Comparison of ENCODE assay signal across 11 cellular contexts in the genomic region with DNA sequence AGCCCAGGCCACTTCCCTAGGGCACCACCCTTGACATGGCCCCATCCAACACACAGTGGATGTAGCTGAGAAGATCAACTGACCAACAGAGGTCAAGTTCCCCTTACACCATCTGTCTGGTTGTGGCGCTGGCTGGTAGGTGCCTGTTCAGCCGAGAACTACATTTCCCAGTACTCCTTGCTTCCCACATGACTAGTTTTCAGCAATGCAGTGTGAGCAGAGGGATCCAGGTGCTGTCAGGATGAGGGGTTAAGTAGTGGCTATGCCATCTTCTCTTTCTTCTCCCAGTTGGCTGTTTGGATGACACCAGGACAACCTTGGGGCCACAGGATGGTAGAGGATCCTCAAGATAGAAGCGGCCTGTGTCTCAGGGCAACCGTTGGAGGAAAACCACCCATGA. TPM values are rescaled to one million over a fixed set of nuclear protein-coding genes. Genes with fewer than 3 reads are reported as not detected.
DNase-seq lines count a peak whose midpoint lies in the region; ATAC-seq, FAIRE-seq and TF ChIP-seq lines count a peak whose summit lies in the region.
"Had no signal": no experiment of that assay in that cellular context is flagged by ENCODE, and none has a peak within 500 bp of the region (broad histone marks: within the 10 kb centered on the region; RNA-seq: fewer than 3 reads in every experiment).

No MANE protein-coding gene starts in this region.

- no peak overlapping the region for H3K27ac Mint-ChIP-seq in effector memory CD8-positive, alpha-beta T cell

- no peak for TF ChIP-seq CTCF in BE2C (IDR thresholded peaks at IDR 0.05; ENCODE audit: low read depth, low read length)
- TF ChIP-seq CTCF in HepG2 (CRISPR knock-in tag; IDR thresholded peaks at IDR 0.05), result no peak
- TF ChIP-seq CTCF in foreskin fibroblast (IDR thresholded peaks at IDR 0.05; ENCODE audit: low read depth, low read length), result no peak

- FAIRE-seq in HepG2 (lab: Jason Lieb, UNC), result peak; percentile 23
- FAIRE-seq: endometrium, GM19239 had no signal

- H3K9ac ChIP-seq in HepG2 (ENCODE audit: insufficient read depth, low read depth, low read length), result no peak overlapping the region

- no peak for TF ChIP-seq RAD21 in HepG2 (CRISPR knock-in tag; IDR thresholded peaks at IDR 0.05)

- H3K27me3 ChIP-seq in BE2C (no peaks in the 10 kb centered on the region), H7 (ENCODE audit: control insufficient read depth, insufficient read depth, low read length) (no peaks in the 10 kb centered on the region; the same call in 1 of the 2 replicates), HepG2 (ENCODE audit: control insufficient read depth in 1 of 2, insufficient read depth in 2 of 2, low read length in 2 of 2) (peaks cover 0 to 3% of the 10 kb centered on the region in 2 experiments; a peak in 1 of 5 replicates)

- POLR2A ChIA-PET in HepG2 (lab: Yijun Ruan, JAX), result no interaction called here

- TF ChIP-seq POLR2A in HepG2 (IDR thresholded peaks at IDR 0.05; ENCODE audit: insufficient read depth in 1 of 2, low read depth in 2 of 2, low read length in 2 of 2), result no peak

- intact Hi-C loops in HepG2 (cut with micrococcal nuclease; ENCODE audit: unreplicated experiment), result no loop called here

- BruUV-seq in HepG2 (replicated peaks; lab: Mats Ljungman, UMichigan), result no TSS peak

- TF ChIP-seq EP300 in HepG2 (IDR thresholded peaks at IDR 0.05; ENCODE audit: low read depth in 2 of 2, low read length in 2 of 2) (no peak), HepG2 (CRISPR knock-in tag; IDR thresholded peaks at IDR 0.05; ENCODE audit: borderline replicate concordance) (no peak)

- no peaks in the 10 kb centered on the region for H3K9me3 Mint-ChIP-seq in effector memory CD8-positive, alpha-beta T cell

- ATAC-seq in HepG2 (peak; percentile 89), GM21381 (IDR thresholded peaks at IDR 0.05; ENCODE audit: unreplicated experiment) (no peak)
- ATAC-seq in effector memory CD8-positive, alpha-beta T cell (replicated peaks), result no peak

- H3K4me1 ChIP-seq in BE2C (no peaks in the 10 kb centered on the region), HepG2 (ENCODE audit: insufficient read depth, low read length) (no peaks in the 10 kb centered on the region)

- H3K27me3 Mint-ChIP-seq in effector memory CD8-positive, alpha-beta T cell, result peaks cover 46 to 77% of the 10 kb centered on the region in 2 donors

- no peaks in the 10 kb centered on the region for H3K79me2 ChIP-seq in HepG2 (ENCODE audit: insufficient read depth, low read length)

- in situ Hi-C loops in HepG2 (cut with HindIII; ENCODE audit: extremely low pct_ligation_motif_present, low pct_unique_long_range_greater_than_20kb), result no loop called here

- WGBS in HepG2 (ENCODE audit: low lambda C conversion rate), result 47% methylated on average over 4 of the region's 4 CpGs

- no peaks in the 10 kb centered on the region for H3K4me1 Mint-ChIP-seq in effector memory CD8-positive, alpha-beta T cell (ENCODE audit: low read depth in 2 of 2)

- no peak overlapping the region for H3K4me3 Mint-ChIP-seq in effector memory CD8-positive, alpha-beta T cell

- DNase-seq in BE2C, result peak; percentile 26
- peak; percentile 78 for DNase-seq in H7
- peak; percentile 49 for DNase-seq in SHP77 treated with DMSO at 0.1 percent for 48 hours (lab: John Stamatoyannopoulos, UW)
- peak; percentile 6 for DNase-seq in HepG2 (ENCODE audit: low spot score)
- DNase-seq in foreskin fibroblast, result no peak
- DNase-seq in NK-92 treated with Interleukin-12 subunit alpha and Interleukin-12 subunit beta, amount 100 ng/mL, for 24 hours (lab: John Stamatoyannopoulos, UW), result no peak
- DNase-seq in effector memory CD8-positive, alpha-beta T cell, result no peak
- DNase-seq: MM.1S had no signal

- H3K9me3 ChIP-seq in BE2C (no peaks in the 10 kb centered on the region), HepG2 (ENCODE audit: low read length) (no peaks in the 10 kb centered on the region)

- H3K4me3 ChIP-seq in BE2C (ENCODE audit: low read depth, low read length) (no peak overlapping the region), H7 (ENCODE audit: insufficient read depth, low read depth, low read length) (no peak overlapping the region), HepG2 (replicated peaks in 1 of 3; ENCODE audit: insufficient read depth in 1 of 3, low read depth in 2 of 3, low read length in 3 of 3) (no peak overlapping the region), foreskin fibroblast (ENCODE audit: low read depth in 1 of 2, low read length in 2 of 2) (no peak overlapping the region)

- no peaks in the 10 kb centered on the region for H4K20me1 ChIP-seq in HepG2 (ENCODE audit: insufficient read depth, low read length)

- no peak overlapping the region for H2AFZ ChIP-seq in HepG2 (ENCODE audit: low read length)

- no peak overlapping the region for H3K27ac ChIP-seq in HepG2 (ENCODE audit: extremely low read length, insufficient read depth, low read length)

- no peak overlapping the region for H3K4me2 ChIP-seq in HepG2 (ENCODE audit: low read depth, low read length)

- H3K36me3 Mint-ChIP-seq in effector memory CD8-positive, alpha-beta T cell (ENCODE audit: insufficient read depth), result peaks cover 3% of the 10 kb centered on the region

- H3K36me3 ChIP-seq in BE2C (no peaks in the 10 kb centered on the region), H7 (replicated peaks; ENCODE audit: control insufficient read depth, insufficient read depth, low read length) (no peaks in the 10 kb centered on the region), HepG2 (replicated peaks in 1 of 2; ENCODE audit: control insufficient read depth in 1 of 2, insufficient read depth in 2 of 2, low read length in 2 of 2) (no peaks in the 10 kb centered on the region)

- CTCF ChIA-PET in HepG2 (lab: Yijun Ruan, JAX; ENCODE audit: low intra/inter-chr PET ratio, low total read pairs), result no interaction called here

TF ChIP-seq in HepG2, 621 proteins besides CTCF, POLR2A, EP300 and RAD21 (continues in another document):
- TF ChIP-seq ZNF713 (CRISPR knock-in tag; IDR thresholded peaks at IDR 0.05) (no peak), RBM22 (optimal IDR thresholded peaks at IDR 0.05; ENCODE audit: low read length) (no peak), IRF2 (CRISPR knock-in tag; IDR thresholded peaks at IDR 0.05) (no peak), ZNF143 (CRISPR knock-in tag; IDR thresholded peaks at IDR 0.05) (peak; percentile 87), HCFC1 (IDR thresholded peaks at IDR 0.05; ENCODE audit: low read depth, low read length) (peak; percentile 52; the same call in 1 of the 2 replicates), THAP11 (CRISPR knock-in tag; IDR thresholded peaks at IDR 0.05) (peak; percentile 96)
- TF ChIP-seq, protein P1, sequence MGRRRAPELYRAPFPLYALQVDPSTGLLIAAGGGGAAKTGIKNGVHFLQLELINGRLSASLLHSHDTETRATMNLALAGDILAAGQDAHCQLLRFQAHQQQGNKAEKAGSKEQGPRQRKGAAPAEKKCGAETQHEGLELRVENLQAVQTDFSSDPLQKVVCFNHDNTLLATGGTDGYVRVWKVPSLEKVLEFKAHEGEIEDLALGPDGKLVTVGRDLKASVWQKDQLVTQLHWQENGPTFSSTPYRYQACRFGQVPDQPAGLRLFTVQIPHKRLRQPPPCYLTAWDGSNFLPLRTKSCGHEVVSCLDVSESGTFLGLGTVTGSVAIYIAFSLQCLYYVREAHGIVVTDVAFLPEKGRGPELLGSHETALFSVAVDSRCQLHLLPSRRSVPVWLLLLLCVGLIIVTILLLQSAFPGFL (CRISPR knock-in tag; IDR thresholded peaks at IDR 0.05), result no peak
- TF ChIP-seq, protein P2, sequence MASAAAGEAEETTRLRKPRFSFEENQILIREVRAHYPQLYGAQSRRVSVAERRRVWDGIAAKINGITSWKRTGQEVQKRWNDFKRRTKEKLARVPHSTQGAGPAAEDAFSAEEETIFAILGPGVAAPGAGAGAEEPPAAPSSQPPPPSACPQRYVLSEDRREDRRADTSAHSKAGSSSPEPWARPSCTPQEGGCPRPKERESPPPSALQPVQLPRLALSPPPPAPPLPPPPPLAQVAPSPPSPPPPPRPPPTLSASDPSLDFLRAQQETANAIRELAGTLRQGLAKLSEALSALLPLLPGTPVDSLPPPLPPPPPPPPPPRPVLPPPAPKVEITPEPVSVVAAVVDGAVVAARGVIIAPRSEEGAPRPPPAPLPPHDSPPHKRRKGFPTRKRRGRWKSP (CRISPR knock-in tag; IDR thresholded peaks at IDR 0.05), result no peak

RNA-seq across cellular contexts. Expression of a gene that starts 48.6 kb away (rescaled TPM):
- 6.0 TPM for polyA plus RNA-seq in BE2C (2012; ENCODE audit: insufficient read depth, insufficient read length, low read depth)
- total RNA-seq in H7 (2014; rRNA removed; shearing (Covaris generic)), result 36.7 and 47.7 TPM in 2 replicates
- total RNA-seq in HepG2 (2016; rRNA removed; fragmentation: Illumina TruSeq; extraction: Trizol), result 3.4 and 3.8 TPM in 2 replicates
- 1.1 and 1.3 TPM in 2 replicates for total RNA-seq in HepG2 (2016; cell fraction: cytosol; rRNA removed; fragmentation: Illumina TruSeq; extraction: Trizol; ENCODE audit: low read depth)
- 3.2 and 3.8 TPM in 2 replicates for total RNA-seq in HepG2 (2016; cell fraction: insoluble cytoplasmic fraction; rRNA removed; fragmentation: Illumina TruSeq; extraction: Trizol)
- total RNA-seq in HepG2 (2016; cell fraction: membrane; rRNA removed; fragmentation: Illumina TruSeq; extraction: Trizol), result 1.5 and 2.4 TPM in 2 replicates
- 3.8 TPM in 2 replicates for total RNA-seq in HepG2 (2016; cell fraction: nucleus; rRNA removed; fragmentation: Illumina TruSeq; extraction: Trizol)
- 4.6 and 5.3 TPM in 2 replicates for polyA plus RNA-seq in HepG2 (2011; rRNA removed)
- 1.9 and 2.4 TPM in 2 replicates for polyA plus RNA-seq in HepG2 (2011; cell fraction: cytosol; rRNA removed)
- 6.3 and 6.6 TPM in 2 replicates for polyA plus RNA-seq in HepG2 (2011; cell fraction: nucleus; rRNA removed)
- 3.7 and 4.6 TPM in 2 replicates for polyA plus RNA-seq in HepG2 (2012)
- polyA plus RNA-seq in HepG2 (2016; cell fraction: cytosol; fragmentation: Illumina TruSeq; extraction: Trizol; ENCODE audit: low read depth), result 0.45 and 0.58 TPM in 2 replicates
- polyA plus RNA-seq in HepG2 (2016; cell fraction: insoluble cytoplasmic fraction; fragmentation: Illumina TruSeq; extraction: Trizol; ENCODE audit: low read depth), result 4.5 and 5.7 TPM in 2 replicates
- 0.58 and 1.3 TPM in 2 replicates for polyA plus RNA-seq in HepG2 (2016; cell fraction: membrane; fragmentation: Illumina TruSeq; extraction: Trizol; ENCODE audit: low read depth)
- 4.4 and 5.5 TPM in 2 replicates for polyA plus RNA-seq in HepG2 (2016; cell fraction: nucleus; fragmentation: Illumina TruSeq; extraction: Trizol; ENCODE audit: insufficient read depth, low read depth)
- polyA minus RNA-seq in HepG2 (2011; rRNA and poly(A)+ RNA removed; ENCODE audit: low replicate concordance), result 6.5 and 8.9 TPM in 2 replicates
- polyA minus RNA-seq in HepG2 (2011; cell fraction: cytosol; rRNA and poly(A)+ RNA removed), result 4.5 and 5.0 TPM in 2 replicates
- 4.5 and 4.7 TPM in 2 replicates for polyA minus RNA-seq in HepG2 (2011; cell fraction: nucleus; rRNA and poly(A)+ RNA removed)

Comparison
In these comparisons a context has a peak if more than half of its experiments do, and no peak if none do; other contexts are left out.
1. DNase-seq: peak in BE2C (single experiment), H7 (single experiment), SHP77 treated with DMSO at 0.1 percent for 48 hours (single experiment) and HepG2 (single experiment); none in foreskin fibroblast (0 of 2), NK-92 treated with Interleukin-12 subunit alpha and Interleukin-12 subunit beta, amount 100 ng/mL, for 24 hours (single experiment) and effector memory CD8-positive, alpha-beta T cell (0 of 3).